16 cellular contexts compared by ENCODE assay signal in genomic region chr7:102024005-102024768, GRCh38.
A peak's percentile ranks its signal among the peaks of the same experiment; 100 is the strongest.
DNase-seq lines count a peak whose midpoint lies in the region; ATAC-seq and TF ChIP-seq lines count a peak whose summit lies in the region.
"Had no signal": no experiment of that assay in that cellular context is flagged by ENCODE, and none has a peak within 500 bp of the region (broad histone marks: within the 10 kb centered on the region; RNA-seq: fewer than 3 reads in every experiment).

No MANE protein-coding gene starts in this region.

- TF ChIP-seq CTCF in CD4-positive, alpha-beta T cell (IDR thresholded peaks at IDR 0.05), result no peak
- TF ChIP-seq CTCF in cardiac muscle cell (IDR thresholded peaks at IDR 0.05; ENCODE audit: low read depth, low read length) (no peak), nephron (IDR thresholded peaks at IDR 0.05; ENCODE audit: unreplicated experiment in 3 of 3) (no peak), glutamatergic neuron (IDR thresholded peaks at IDR 0.05; ENCODE audit: partially characterized antibody, unreplicated experiment) (no peak)

- POLR2A ChIA-PET in CD4-positive, alpha-beta T cell (lab: Charles Lee), result interaction anchor here (0.6 kb wide), 1 partner anchor 42 kb away, joined by 3 read pairs; no protein-coding TSS in a partner anchor

- ATAC-seq in CD4-positive, alpha-beta T cell (ENCODE audit: poor library complexity), result no peak
- ATAC-seq in GM21423 (IDR thresholded peaks at IDR 0.05; ENCODE audit: unreplicated experiment), result no peak

- DNase-seq in CD4-positive, alpha-beta T cell, result no peak
- DNase-seq in NCI-H69 (lab: John Stamatoyannopoulos, UW) (peak; percentile 23), cardiac muscle cell (ENCODE audit: low read depth in 1 of 2, low spot score in 1 of 2) (no peak), glutamatergic neuron (no peak), D341Med (ENCODE audit: low spot score) (no peak)
- DNase-seq in activated CD8-positive, alpha-beta memory T cell treated with anti-CD3 and anti-CD28 coated beads for 24 hours, result no peak
- DNase-seq: HFFc6, Kasumi-1, NCI-H146, occipital lobe had no signal

- H3K36me3 Mint-ChIP-seq in CD4-positive, alpha-beta T cell (ENCODE audit: low read depth), result peaks cover 14% of the 10 kb centered on the region
- peaks cover 8% of the 10 kb centered on the region for H3K36me3 Mint-ChIP-seq in nephron (ENCODE audit: low read depth)
- no peaks in the 10 kb centered on the region for H3K36me3 Mint-ChIP-seq in glutamatergic neuron (ENCODE audit: unreplicated experiment)

- no peaks in the 10 kb centered on the region for H3K27me3 Mint-ChIP-seq in CD4-positive, alpha-beta T cell
- H3K27me3 Mint-ChIP-seq in nephron (ENCODE audit: low read depth), result no peaks in the 10 kb centered on the region
- peaks cover 3% of the 10 kb centered on the region for H3K27me3 Mint-ChIP-seq in glutamatergic neuron (ENCODE audit: unreplicated experiment)
- H3K27me3 Mint-ChIP-seq: B cell; stimulated activated naive CD8-positive, alpha-beta T cell treated with anti-CD3 and anti-CD28 coated beads, Interleukin-15, Interleukin-2, amounts not matched to agents 100 ng/mL and 50 ng/mL, for 24 hours had no signal

- no peak overlapping the region for H3K4me3 ChIP-seq in cardiac muscle cell
- H3K4me3 ChIP-seq: dorsolateral prefrontal cortex, smooth muscle cell had no signal

- H3K4me3 Mint-ChIP-seq in CD4-positive, alpha-beta T cell, result no peak overlapping the region
- no peak overlapping the region for H3K4me3 Mint-ChIP-seq in nephron
- H3K4me3 Mint-ChIP-seq in glutamatergic neuron (ENCODE audit: unreplicated experiment), result no peak overlapping the region
- H3K4me3 Mint-ChIP-seq: B cell; HFFc6; stimulated activated naive CD8-positive, alpha-beta T cell treated with anti-CD3 and anti-CD28 coated beads, Interleukin-15, Interleukin-2, amounts not matched to agents 100 ng/mL and 50 ng/mL, for 24 hours had no signal

- H3K27ac Mint-ChIP-seq in CD4-positive, alpha-beta T cell, result peak overlapping the region; percentile 68
- H3K27ac Mint-ChIP-seq in nephron, result peak overlapping the region; percentile 2 to 74 (median 70)
- no peak overlapping the region for H3K27ac Mint-ChIP-seq in glutamatergic neuron (ENCODE audit: unreplicated experiment)
- H3K27ac Mint-ChIP-seq: B cell, HFFc6 had no signal

- no peaks in the 10 kb centered on the region for H3K9me3 ChIP-seq in CD4-positive, alpha-beta T cell (ENCODE audit: control insufficient read depth, low read length)
- H3K9me3 ChIP-seq in cardiac muscle cell (ENCODE audit: low read depth), result no peaks in the 10 kb centered on the region

- no peaks in the 10 kb centered on the region for H3K36me3 ChIP-seq in cardiac muscle cell

- CTCF ChIA-PET in CD4-positive, alpha-beta T cell (lab: Charles Lee), result no interaction called here

- no peaks in the 10 kb centered on the region for H3K9me3 Mint-ChIP-seq in CD4-positive, alpha-beta T cell
- H3K9me3 Mint-ChIP-seq in nephron, result no peaks in the 10 kb centered on the region
- peaks cover 5% of the 10 kb centered on the region for H3K9me3 Mint-ChIP-seq in glutamatergic neuron (ENCODE audit: unreplicated experiment)
- H3K9me3 Mint-ChIP-seq: HFFc6; stimulated activated naive CD8-positive, alpha-beta T cell treated with anti-CD3 and anti-CD28 coated beads, Interleukin-15, Interleukin-2, amounts not matched to agents 100 ng/mL and 50 ng/mL, for 24 hours had no signal

- no peak overlapping the region for H3K27ac ChIP-seq in CD4-positive, alpha-beta T cell (ENCODE audit: low read depth, low read length)
- peak overlapping the region; percentile 25 for H3K27ac ChIP-seq in cardiac muscle cell
- H3K27ac ChIP-seq: dorsolateral prefrontal cortex had no signal

- H3K4me1 Mint-ChIP-seq in CD4-positive, alpha-beta T cell (ENCODE audit: low read depth), result peaks cover 13% of the 10 kb centered on the region
- H3K4me1 Mint-ChIP-seq in nephron (peaks cover 16% of the 10 kb centered on the region), glutamatergic neuron (ENCODE audit: low read depth, unreplicated experiment) (peaks cover 2% of the 10 kb centered on the region)

- no peaks in the 10 kb centered on the region for H3K27me3 ChIP-seq in CD4-positive, alpha-beta T cell (ENCODE audit: control insufficient read depth, insufficient read depth, low read length)
- H3K27me3 ChIP-seq in cardiac muscle cell, result no peaks in the 10 kb centered on the region
- H3K27me3 ChIP-seq: dorsolateral prefrontal cortex had no signal

- no peaks in the 10 kb centered on the region for H3K4me1 ChIP-seq in cardiac muscle cell (ENCODE audit: low read depth)

- intact Hi-C loops in CD4-positive, alpha-beta T cell (cut with DNase I, micrococcal nuclease), result no loop called here
